In the genomic region with DNA sequence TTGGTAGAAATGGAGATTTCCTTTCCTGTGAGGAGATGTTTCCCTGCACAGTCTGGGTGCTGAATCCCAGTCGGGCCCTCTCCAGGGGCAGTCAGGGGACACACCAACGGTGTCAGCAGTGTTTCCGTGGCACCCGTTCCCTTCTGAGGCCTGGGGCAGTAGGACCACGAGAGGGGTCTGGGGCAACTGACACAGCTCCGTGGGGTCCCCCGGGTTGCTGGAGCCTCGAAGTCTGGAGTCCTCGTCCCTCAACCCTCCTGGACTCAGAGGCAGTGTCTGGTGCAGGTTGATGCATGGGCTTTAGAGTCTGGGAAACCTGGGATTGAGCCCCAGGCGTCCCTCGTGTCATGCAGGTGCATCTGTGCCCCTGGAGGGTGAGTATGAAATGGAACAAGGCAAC, we compare ENCODE assay signal across 16 cellular contexts.
"Had no signal": no experiment of that assay in that cellular context is flagged by ENCODE, and none has a peak within 500 bp of the region (broad histone marks: within the 10 kb centered on the region; RNA-seq: fewer than 3 reads in every experiment).

No MANE protein-coding gene starts in this region.

- H3K4me1 ChIP-seq: esophagus squamous epithelium, gastrocnemius medialis, tibial nerve had no signal

- ATAC-seq: activated T-cell treated with anti-CD3 and anti-CD28 coated beads, Interleukin-2, amount 50 U/mL, for 72 hours; gastrocnemius medialis; WTC11 had no signal

- H3K36me3 ChIP-seq: esophagus squamous epithelium, gastrocnemius medialis, tibial nerve had no signal

- H3K4me3 ChIP-seq: coronary artery, esophagus squamous epithelium, gastrocnemius medialis, tibial nerve had no signal

- H3K9me3 ChIP-seq: esophagus squamous epithelium, gastrocnemius medialis, tibial nerve had no signal

- DNase-seq: activated CD4-positive, alpha-beta memory T cell treated with anti-CD3 and anti-CD28 coated beads for 36 hours; activated CD4-positive, alpha-beta T cell treated with anti-CD3 and anti-CD28 coated beads for 4 hours; activated gamma-delta T cell; activated naive CD4-positive, alpha-beta T cell treated with anti-CD3 and anti-CD28 coated beads, Interleukin-2, amount 50 U/mL, for 16 hours; activated T-cell treated with anti-CD3 and anti-CD28 coated beads, Interleukin-2, amount 50 U/mL, for 72 hours; esophagus squamous epithelium; hippocampal formation; nephron progenitor cell; nucleus accumbens; stimulated activated CD4-positive, alpha-beta T cell treated with anti-CD3 and anti-CD28 coated beads, Interleukin-12 subunit alpha, Interleukin-12 subunit beta, amount 100 ng/mL, for 4 hours; substantia nigra; T1000 had no signal

- H3K27me3 ChIP-seq: gastrocnemius medialis had no signal

- H3K27ac ChIP-seq: coronary artery, esophagus squamous epithelium, gastrocnemius medialis, tibial nerve had no signal
